2 cellular contexts compared by ENCODE assay signal in the genomic region with DNA sequence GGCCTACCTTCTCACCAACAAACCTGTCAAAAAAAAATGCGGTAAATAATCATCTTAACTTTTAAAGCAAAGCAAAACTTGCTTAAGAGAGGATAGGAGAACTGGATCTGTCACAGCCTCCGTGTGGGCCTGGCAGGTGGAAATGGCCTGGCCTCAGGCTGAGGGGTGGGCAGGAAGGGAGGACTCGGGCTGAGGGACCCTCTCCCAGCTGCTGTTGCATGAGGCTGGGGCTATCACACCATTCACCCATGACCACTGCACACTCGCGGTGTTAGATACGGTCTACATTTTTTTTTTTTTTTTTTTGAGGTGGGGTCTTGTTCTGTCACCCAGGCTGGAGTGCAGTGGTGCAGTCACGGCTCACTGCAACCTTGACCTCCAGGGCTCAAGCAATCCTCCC.
TF ChIP-seq lines count a peak whose summit lies in the region.

No MANE protein-coding gene starts in this region.

TF ChIP-seq in SK-N-SH, 30 proteins besides CTCF, POLR2A, EP300 and RAD21:
- TF ChIP-seq, protein P1, sequence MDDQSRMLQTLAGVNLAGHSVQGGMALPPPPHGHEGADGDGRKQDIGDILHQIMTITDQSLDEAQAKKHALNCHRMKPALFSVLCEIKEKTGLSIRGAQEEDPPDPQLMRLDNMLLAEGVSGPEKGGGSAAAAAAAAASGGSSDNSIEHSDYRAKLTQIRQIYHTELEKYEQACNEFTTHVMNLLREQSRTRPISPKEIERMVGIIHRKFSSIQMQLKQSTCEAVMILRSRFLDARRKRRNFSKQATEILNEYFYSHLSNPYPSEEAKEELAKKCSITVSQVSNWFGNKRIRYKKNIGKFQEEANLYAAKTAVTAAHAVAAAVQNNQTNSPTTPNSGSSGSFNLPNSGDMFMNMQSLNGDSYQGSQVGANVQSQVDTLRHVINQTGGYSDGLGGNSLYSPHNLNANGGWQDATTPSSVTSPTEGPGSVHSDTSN (IDR thresholded peaks at IDR 0.05), result no peak
- TF ChIP-seq POLR2AphosphoS5 (IDR thresholded peaks at IDR 0.05; ENCODE audit: low read depth, low read length) (0 out of 2 replicates have a peak, but pooled peaks have one; percentile 6), TAF1 (IDR thresholded peaks at IDR 0.05; ENCODE audit: borderline replicate concordance, low read depth, low read length) (no peak), GATA2 (CRISPR knock-in tag; IDR thresholded peaks at IDR 0.05) (no peak), SIN3A (IDR thresholded peaks at IDR 0.05; ENCODE audit: borderline replicate concordance, low read depth, low read length) (no peak), MXI1 (IDR thresholded peaks at IDR 0.05; ENCODE audit: low read depth, low read length) (no peak)

TF ChIP-seq in SK-N-SH treated with all-trans-retinoic acid at 6 μM for 48 hours, 23 proteins besides CTCF, POLR2A, EP300 and RAD21:
- TF ChIP-seq ZFP3 (CRISPR knock-in tag; IDR thresholded peaks at IDR 0.05) (no peak), BACH2 (CRISPR knock-in tag; IDR thresholded peaks at IDR 0.05; ENCODE audit: borderline replicate concordance) (no peak), CSDC2 (CRISPR knock-in tag; IDR thresholded peaks at IDR 0.05) (no peak), ESRRG (CRISPR knock-in tag; IDR thresholded peaks at IDR 0.05) (no peak), ZC3H10 (CRISPR knock-in tag; IDR thresholded peaks at IDR 0.05) (no peak)
- TF ChIP-seq, protein P2, sequence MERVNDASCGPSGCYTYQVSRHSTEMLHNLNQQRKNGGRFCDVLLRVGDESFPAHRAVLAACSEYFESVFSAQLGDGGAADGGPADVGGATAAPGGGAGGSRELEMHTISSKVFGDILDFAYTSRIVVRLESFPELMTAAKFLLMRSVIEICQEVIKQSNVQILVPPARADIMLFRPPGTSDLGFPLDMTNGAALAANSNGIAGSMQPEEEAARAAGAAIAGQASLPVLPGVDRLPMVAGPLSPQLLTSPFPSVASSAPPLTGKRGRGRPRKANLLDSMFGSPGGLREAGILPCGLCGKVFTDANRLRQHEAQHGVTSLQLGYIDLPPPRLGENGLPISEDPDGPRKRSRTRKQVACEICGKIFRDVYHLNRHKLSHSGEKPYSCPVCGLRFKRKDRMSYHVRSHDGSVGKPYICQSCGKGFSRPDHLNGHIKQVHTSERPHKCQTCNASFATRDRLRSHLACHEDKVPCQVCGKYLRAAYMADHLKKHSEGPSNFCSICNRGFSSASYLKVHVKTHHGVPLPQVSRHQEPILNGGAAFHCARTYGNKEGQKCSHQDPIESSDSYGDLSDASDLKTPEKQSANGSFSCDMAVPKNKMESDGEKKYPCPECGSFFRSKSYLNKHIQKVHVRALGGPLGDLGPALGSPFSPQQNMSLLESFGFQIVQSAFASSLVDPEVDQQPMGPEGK (CRISPR knock-in tag; IDR thresholded peaks at IDR 0.05; ENCODE audit: borderline replicate concordance), result no peak
